ENCODE assay signal across 7 cellular contexts in the genomic region with DNA sequence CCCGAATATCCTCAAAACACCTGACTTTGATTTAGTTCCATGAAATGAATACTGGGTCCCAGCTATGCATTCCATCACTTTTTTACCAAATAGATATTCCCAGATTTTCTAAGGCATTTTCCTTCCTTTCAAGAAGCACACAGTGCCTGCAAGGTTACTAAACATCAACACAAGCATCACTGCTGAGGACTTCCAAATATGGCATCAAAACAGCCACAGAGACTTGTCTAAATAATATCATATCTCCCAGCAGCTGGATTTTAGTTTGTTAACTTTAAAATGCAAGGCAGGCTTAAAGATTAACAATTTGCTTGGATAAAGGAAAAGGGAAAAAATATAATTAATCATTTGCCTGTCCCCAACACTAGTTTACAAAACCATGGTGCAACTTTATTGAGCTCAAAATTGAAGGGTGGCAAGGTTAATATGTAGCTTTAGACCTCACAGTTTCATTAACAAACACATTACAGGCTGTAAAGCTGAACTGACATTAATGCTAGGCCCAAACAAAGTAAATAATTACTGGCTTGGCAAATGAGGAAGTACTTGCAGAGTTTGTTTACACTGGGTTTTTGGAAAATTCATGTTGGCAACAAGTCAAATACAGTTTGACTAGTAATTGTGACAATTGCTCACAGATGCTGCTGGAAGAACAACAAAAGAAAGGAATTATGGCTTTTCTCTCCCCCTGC.
DNase-seq lines count a peak whose midpoint lies in the region; ATAC-seq and TF ChIP-seq lines count a peak whose summit lies in the region.

No MANE protein-coding gene starts in this region.

- DNase-seq in HuH-7.5 (ENCODE audit: low spot score) (peak; percentile 6), NCI-H446 treated with DMSO at 0.1 percent for 48 hours (lab: John Stamatoyannopoulos, UW) (peak; percentile 54), fibroblast of gingiva (ENCODE audit: low read depth) (peak; percentile 83), smooth muscle cell (lab: John Stamatoyannopoulos, UW; ENCODE audit: unreplicated experiment) (no peak), SW 1271 (lab: John Stamatoyannopoulos, UW) (no peak), RPMI8226 (no peak)

- H3K4me3 ChIP-seq in smooth muscle cell, result no peak overlapping the region

- H2AFZ ChIP-seq in smooth muscle cell (ENCODE audit: low read depth), result peak overlapping the region; percentile 7

- TF ChIP-seq CTCF in smooth muscle cell (IDR thresholded peaks at IDR 0.05; ENCODE audit: borderline replicate concordance, insufficient read depth, poor library complexity, severe bottlenecking), result no peak

- no peaks in the 10 kb centered on the region for H3K4me1 ChIP-seq in smooth muscle cell (ENCODE audit: low read depth)

- no peak for ATAC-seq in GM21390 (IDR thresholded peaks at IDR 0.05; ENCODE audit: unreplicated experiment)

- H3F3A ChIP-seq in smooth muscle cell (ENCODE audit: low read depth), result peaks cover 8% of the 10 kb centered on the region

- WGBS in smooth muscle cell (ENCODE audit: low lambda C conversion rate), result 45% methylated on average over 1 of the region's 1 CpG

- H3K36me3 ChIP-seq in smooth muscle cell (ENCODE audit: low read depth), result no peaks in the 10 kb centered on the region

- no peaks in the 10 kb centered on the region for H4K20me1 ChIP-seq in smooth muscle cell (ENCODE audit: low read depth)

- peak overlapping the region; percentile 1 for H3K4me2 ChIP-seq in smooth muscle cell

- no peak overlapping the region for H3K9ac ChIP-seq in smooth muscle cell (ENCODE audit: low read depth)

- H3K27ac ChIP-seq in smooth muscle cell (ENCODE audit: low read depth), result no peak overlapping the region

- no peaks in the 10 kb centered on the region for H3K9me3 ChIP-seq in smooth muscle cell (replicated peaks; ENCODE audit: low read depth)

- no peaks in the 10 kb centered on the region for H3K79me2 ChIP-seq in smooth muscle cell (ENCODE audit: low read depth)

- no peaks in the 10 kb centered on the region for H3K27me3 ChIP-seq in smooth muscle cell (ENCODE audit: low read depth)

Comparison
In these comparisons a context has a peak if more than half of its experiments do, and no peak if none do; other contexts are left out.
1. DNase-seq: peak in HuH-7.5 (single experiment), NCI-H446 treated with DMSO at 0.1 percent for 48 hours (single experiment) and fibroblast of gingiva (single experiment); none in smooth muscle cell (single experiment), SW 1271 (0 of 2) and RPMI8226 (single experiment).